8 cellular contexts compared by ENCODE assay signal in the genomic region with DNA sequence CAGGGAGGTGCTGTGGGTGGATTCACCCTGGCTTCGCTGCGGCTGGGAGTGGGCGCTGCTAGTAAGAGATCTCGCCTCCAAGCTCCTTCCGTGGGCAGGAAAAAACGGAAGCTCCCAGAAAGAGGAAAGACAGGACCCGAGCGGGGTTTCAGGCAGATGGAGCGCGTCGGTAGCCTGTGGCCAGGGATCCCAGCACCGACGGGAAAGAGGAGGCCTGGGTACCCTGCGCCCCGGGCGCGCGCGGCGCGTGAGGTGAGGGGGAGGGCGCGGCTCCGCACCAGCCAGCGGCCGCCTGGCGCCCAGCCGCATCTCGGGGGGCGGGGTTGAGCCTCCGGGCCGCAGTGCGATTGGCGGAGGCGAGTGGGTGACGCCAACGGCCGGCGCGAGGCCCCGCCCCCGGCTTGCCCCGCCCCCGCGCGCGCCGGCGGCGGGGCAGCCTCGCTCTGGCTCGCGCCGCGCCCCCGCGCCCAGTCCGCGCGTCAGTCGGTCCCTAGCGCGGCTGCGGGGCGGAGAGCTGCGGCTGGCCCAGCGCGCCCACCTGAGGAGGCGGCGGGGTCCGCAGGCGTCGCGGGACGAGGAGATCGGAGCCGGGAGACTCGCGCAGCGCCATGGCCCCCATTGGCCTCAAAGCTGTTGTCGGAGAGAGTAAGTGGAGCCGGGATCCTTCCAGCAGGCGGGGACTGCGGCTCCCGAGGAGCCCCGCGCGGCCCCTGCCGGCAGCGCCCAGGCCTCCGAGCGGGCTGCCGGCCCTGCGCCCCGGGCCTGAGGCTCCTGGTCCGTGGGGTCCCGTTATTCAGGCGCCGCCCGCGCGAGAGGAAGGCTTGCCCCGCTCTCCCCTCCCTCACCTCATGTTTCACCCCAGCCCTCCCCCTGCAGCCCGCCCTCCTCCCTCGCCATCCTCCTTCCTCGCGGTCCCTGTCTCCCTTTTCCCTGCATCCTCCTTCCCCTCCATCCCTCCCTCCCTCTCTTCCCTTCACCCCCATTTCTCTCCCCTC. TPM values are rescaled to one million over a fixed set of nuclear protein-coding genes. Genes with fewer than 3 reads are reported as not detected.
DNase-seq lines count a peak whose midpoint lies in the region; FAIRE-seq and TF ChIP-seq lines count a peak whose summit lies in the region.

Gene STXBP1 (plus strand): TSS at position 482 of the 995 bp plus-strand sequence. CDS start 127 bp downstream, at position 609.

- H3K27ac Mint-ChIP-seq in activated naive CD4-positive, alpha-beta T cell treated with anti-CD3 and anti-CD28 coated beads for 36 hours = no peak within 1 kb of the TSS

- H3K27ac ChIP-seq in MM.1S (ENCODE audit: low read length) = no peak within 1 kb of the TSS
- H3K27ac ChIP-seq in SK-N-MC = no peak within 1 kb of the TSS

- H3K36me3 Mint-ChIP-seq in activated naive CD4-positive, alpha-beta T cell treated with anti-CD3 and anti-CD28 coated beads for 36 hours (ENCODE audit: low read depth) = no peaks in the 10 kb centered on the region

- peak within 1 kb of the TSS; percentile 62; the same call in 1 of the 2 replicates for H3K9ac ChIP-seq in MM.1S (ENCODE audit: low read length)
- peak within 1 kb of the TSS; percentile 63 for H3K9ac ChIP-seq in SK-N-MC (ENCODE audit: insufficient read length)

- H2AFZ ChIP-seq in MM.1S (ENCODE audit: low read length) = peak within 1 kb of the TSS; percentile 92

- intact Hi-C loops in activated naive CD4-positive, alpha-beta T cell treated with anti-CD3 and anti-CD28 coated beads for 36 hours (cut with micrococcal nuclease) = loop anchor here (1.0 to 5.0 kb wide), 5 partner anchors 43 to 455 kb away; partner anchors contain the start of genes NAIF1, PTRH1, ST6GALNAC4 and TOR2A

- H3K4me2 ChIP-seq in MM.1S (ENCODE audit: low read depth, low read length) = peak within 1 kb of the TSS; percentile 72

- H3K4me1 Mint-ChIP-seq in activated naive CD4-positive, alpha-beta T cell treated with anti-CD3 and anti-CD28 coated beads for 36 hours (ENCODE audit: low read depth) = peaks cover 21% of the 10 kb centered on the region

- no peak for FAIRE-seq in H54 (lab: Jason Lieb, UNC)

- H3K4me1 ChIP-seq in MM.1S (ENCODE audit: low read length) = peaks cover 17% of the 10 kb centered on the region

- TF ChIP-seq CTCF in MM.1S (IDR thresholded peaks at IDR 0.05; ENCODE audit: low read length) = peak; percentile 9; the same call in 1 of the 2 replicates

- peaks cover 15% of the 10 kb centered on the region for H3K27me3 Mint-ChIP-seq in activated naive CD4-positive, alpha-beta T cell treated with anti-CD3 and anti-CD28 coated beads for 36 hours (ENCODE audit: low read depth)

- H3K4me3 Mint-ChIP-seq in activated naive CD4-positive, alpha-beta T cell treated with anti-CD3 and anti-CD28 coated beads for 36 hours = peak within 1 kb of the TSS; percentile 94

- H3K9me3 Mint-ChIP-seq in activated naive CD4-positive, alpha-beta T cell treated with anti-CD3 and anti-CD28 coated beads for 36 hours = no peaks in the 10 kb centered on the region

- peak; percentile 90 for TF ChIP-seq POLR2A in H54 (IDR thresholded peaks at IDR 0.05; ENCODE audit: low read depth, low read length)

- DNase-seq in Daoy (ENCODE audit: low read depth) = peak; percentile 95
- DNase-seq in H54 (ENCODE audit: insufficient read length, low spot score) = peak; percentile 99
- DNase-seq in MM.1S = peak; percentile 91
- DNase-seq in SK-N-MC (ENCODE audit: low read depth, low spot score) = no peak
- DNase-seq in activated naive CD4-positive, alpha-beta T cell treated with anti-CD3 and anti-CD28 coated beads for 36 hours = peak; percentile 86
- DNase-seq in germinal center (ENCODE audit: low spot score) = peak; percentile 96
- DNase-seq in occipital lobe (lab: John Stamatoyannopoulos, UW) = peak; percentile 86
- DNase-seq in superior temporal gyrus (ENCODE audit: extremely low spot score) = peak; percentile 89

- H3F3A ChIP-seq in MM.1S (ENCODE audit: insufficient read depth, low read length) = peaks cover 11% of the 10 kb centered on the region

- no peaks in the 10 kb centered on the region for H4K20me1 ChIP-seq in MM.1S (ENCODE audit: insufficient read depth, low read length)

- H3K4me3 ChIP-seq in MM.1S (ENCODE audit: low read length) (peak within 1 kb of the TSS; percentile 80), SK-N-MC (peak within 1 kb of the TSS; percentile 87)

- no peaks in the 10 kb centered on the region for H3K9me3 ChIP-seq in MM.1S (replicated peaks; ENCODE audit: insufficient read depth, low read length)
- no peaks in the 10 kb centered on the region; the same call in 1 of the 2 replicates for H3K9me3 ChIP-seq in SK-N-MC (ENCODE audit: low read depth, low read length)

- no peaks in the 10 kb centered on the region for H3K79me2 ChIP-seq in MM.1S (ENCODE audit: low read length)

- CTCF ChIA-PET in activated naive CD4-positive, alpha-beta T cell treated with anti-CD3 and anti-CD28 coated beads for 36 hours (lab: Charles Lee) = interaction anchor here (1.3 to 1.6 kb wide), 3 partner anchors 27 to 123 kb away, joined by 3 read pairs; partner anchors contain the start of gene TOR2A

- H3K9me2 ChIP-seq in MM.1S (replicated peaks; ENCODE audit: insufficient read depth, low read length) = no peaks in the 10 kb centered on the region

- no peaks in the 10 kb centered on the region for H3K27me3 ChIP-seq in MM.1S (replicated peaks; ENCODE audit: insufficient read depth, low read length)

- H3K36me3 ChIP-seq in MM.1S (replicated peaks; ENCODE audit: insufficient read depth, low read length) (no peaks in the 10 kb centered on the region), SK-N-MC (ENCODE audit: insufficient read depth, low read length) (no peaks in the 10 kb centered on the region)

RNA-seq across cellular contexts. Expression of gene STXBP1, which starts in this region (rescaled TPM):
- 26.3 and 41.9 TPM in 2 replicates for total RNA-seq in Daoy (2014; rRNA removed; shearing (Covaris generic))
- total RNA-seq in activated naive CD4-positive, alpha-beta T cell treated with anti-CD3 and anti-CD28 coated beads for 36 hours = 10 to 100 TPM; 17.4 to 17.8 TPM
- total RNA-seq in occipital lobe = 78.5 TPM
